23 cellular contexts compared by ENCODE assay signal in genomic region chrX:16745102-16745501, GRCh38.
"Had no signal": no experiment of that assay in that cellular context is flagged by ENCODE, and none has a peak within 500 bp of the region (broad histone marks: within the 10 kb centered on the region; RNA-seq: fewer than 3 reads in every experiment).

No MANE protein-coding gene starts in this region.

- H3K27ac ChIP-seq: colonic mucosa, esophagus muscularis mucosa, foreskin keratinocyte, gastroesophageal sphincter, heart left ventricle, hepatocyte, left lung, lower lobe of right lung, ovary, psoas muscle, testis, tibial artery had no signal

- ATAC-seq: foreskin keratinocyte; gastroesophageal sphincter; left lung; lower lobe of right lung; psoas muscle; sciatic nerve; stimulated activated memory B cell treated with anti-CD40 and anti-IgM and Interleukin-4, amounts not matched to agents 10 μg/mL and 1 μg/mL and 100 μg/mL, for 72 hours; stimulated activated naive CD8-positive, alpha-beta T cell treated with anti-CD3 and anti-CD28 coated beads, Interleukin-15, Interleukin-2, amounts not matched to agents 100 U/mL and 50 U/mL, for 24 hours had no signal

- H3K36me3 ChIP-seq: ovary had no signal

- H3K4me2 ChIP-seq: hepatocyte had no signal

- H3K79me2 ChIP-seq: hepatocyte had no signal

- H3K4me3 ChIP-seq: colonic mucosa, esophagus muscularis mucosa, gastroesophageal sphincter, heart left ventricle, hepatocyte, left lung, lower lobe of right lung, ovary, psoas muscle, testis, tibial artery had no signal

- H3K9me3 ChIP-seq: colonic mucosa, esophagus muscularis mucosa, gastroesophageal sphincter, heart left ventricle, left lung, lower lobe of right lung, ovary, psoas muscle, testis, tibial artery had no signal

- H3K27me3 ChIP-seq: colonic mucosa, esophagus muscularis mucosa, foreskin keratinocyte, gastroesophageal sphincter, heart left ventricle, hepatocyte, left lung, ovary, testis, tibial artery had no signal

- DNase-seq: colonic mucosa; effector CD8-positive, alpha-beta T cell; foreskin keratinocyte; heart left ventricle; kidney; left lung; lower lobe of right lung; natural killer cell; occipital lobe; ovary; posterior cingulate gyrus; psoas muscle; stimulated activated CD4-positive, alpha-beta T cell treated with anti-CD3 and anti-CD28 coated beads, Interleukin-2, amount 100 ng/mL, for 24 hours; stimulated activated CD4-positive, alpha-beta T cell treated with anti-CD3 and anti-CD28 coated beads, Interleukin-4, amount 100 ng/mL, for 4 hours; stimulated activated naive CD8-positive, alpha-beta T cell treated with anti-CD3 and anti-CD28 coated beads, Interleukin-15, Interleukin-2, amounts not matched to agents 100 U/mL and 50 U/mL, for 24 hours; substantia nigra; testis; tibial artery had no signal

- H2AFZ ChIP-seq: hepatocyte had no signal

- H3K4me1 ChIP-seq: colonic mucosa, esophagus muscularis mucosa, gastroesophageal sphincter, heart left ventricle, left lung, lower lobe of right lung, psoas muscle, testis, tibial artery had no signal
